In the genomic region with DNA sequence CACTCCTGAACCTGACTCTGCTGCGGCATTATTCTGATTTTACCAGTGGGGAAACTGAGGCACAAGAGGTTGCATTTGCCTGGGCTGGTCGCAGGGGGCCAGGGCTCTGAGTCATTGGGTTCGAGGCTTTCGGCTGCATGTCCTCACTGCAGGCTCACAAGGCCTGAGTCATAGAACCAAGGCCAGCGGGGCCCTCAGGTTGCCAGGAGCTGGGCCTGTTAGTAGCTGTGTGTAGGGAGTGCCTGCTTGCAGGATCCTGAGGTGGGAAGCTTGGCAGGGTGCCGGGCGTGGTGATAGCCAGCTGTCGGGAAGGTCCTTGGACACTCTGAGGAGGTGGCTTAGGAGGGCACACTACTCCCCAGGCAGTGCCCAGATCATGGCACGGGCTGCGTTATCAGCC, we compare ENCODE assay signal across 20 cellular contexts. TPM values are rescaled to one million over a fixed set of nuclear protein-coding genes. Genes with fewer than 3 reads are reported as not detected.
DNase-seq lines count a peak whose midpoint lies in the region; ATAC-seq, FAIRE-seq and TF ChIP-seq lines count a peak whose summit lies in the region.
"Had no signal": no experiment of that assay in that cellular context is flagged by ENCODE, and none has a peak within 500 bp of the region (broad histone marks: within the 10 kb centered on the region; RNA-seq: fewer than 3 reads in every experiment).

No MANE protein-coding gene starts in this region.

- no peak overlapping the region for H3K4me3 ChIP-seq in RWPE2 (ENCODE audit: severe bottlenecking)
- no peak overlapping the region for H3K4me3 ChIP-seq in bronchial epithelial cell (ENCODE audit: low read depth, low read length)
- H3K4me3 ChIP-seq in trophoblast cell (ENCODE audit: low read depth, low read length): no peak overlapping the region
- H3K4me3 ChIP-seq: GM23338, SJSA1 had no signal

- no peaks in the 10 kb centered on the region for H3K36me3 Mint-ChIP-seq in natural killer cell treated with Interleukin-12 subunit alpha and Interleukin-12 subunit beta and Interleukin-15 and Interleukin-18, amount 100 ng/mL, for 72 hours

- H4K12ac ChIP-seq in trophoblast cell (ENCODE audit: low read depth, low read length): no peak overlapping the region

- H3K23ac ChIP-seq in trophoblast cell (ENCODE audit: low read length): no peak overlapping the region

- H2BK12ac ChIP-seq in trophoblast cell (ENCODE audit: low read length): no peak overlapping the region

- H3K79me2 ChIP-seq in trophoblast cell (ENCODE audit: control insufficient read depth, insufficient read depth, low read length, poor library complexity): no peaks in the 10 kb centered on the region

- no peak overlapping the region for H3K4me3 Mint-ChIP-seq in natural killer cell treated with Interleukin-12 subunit alpha and Interleukin-12 subunit beta and Interleukin-15 and Interleukin-18, amount 100 ng/mL, for 72 hours
- H3K4me3 Mint-ChIP-seq: CD14-positive monocyte, GM23338 had no signal

- ATAC-seq in left cardiac atrium (peak; percentile 62 to 85), Right ventricle myocardium superior (ENCODE audit: poor library complexity) (no peak), RWPE2 (ENCODE audit: low read depth) (peak; percentile 41; the same call in 1 of the 3 replicates)
- ATAC-seq in natural killer cell treated with Interleukin-12 subunit alpha and Interleukin-12 subunit beta and Interleukin-15 and Interleukin-18, amount 100 ng/mL, for 72 hours: no peak
- ATAC-seq: GM23338 had no signal

- no peak overlapping the region for H2BK5ac ChIP-seq in trophoblast cell (ENCODE audit: low read depth, low read length, poor library complexity)

- H3K18ac ChIP-seq in trophoblast cell (ENCODE audit: low read length): peak overlapping the region; percentile 32

- no peak overlapping the region for H4K8ac ChIP-seq in trophoblast cell (ENCODE audit: low read depth, low read length)

- no peak overlapping the region for H3K9ac ChIP-seq in trophoblast cell (ENCODE audit: low read length)

- FAIRE-seq in bronchial epithelial cell (lab: Jason Lieb, UNC): no peak

- H3K27ac ChIP-seq in RWPE2 (ENCODE audit: poor library complexity, severe bottlenecking): no peak overlapping the region
- no peak overlapping the region for H3K27ac ChIP-seq in trophoblast cell (ENCODE audit: low read depth, low read length)
- H3K27ac ChIP-seq: SJSA1 had no signal

- no peak overlapping the region for H2AFZ ChIP-seq in trophoblast cell (ENCODE audit: insufficient read depth, low read length, poor library complexity)
- H2AFZ ChIP-seq: GM23338 had no signal

- no peak overlapping the region for H3K4me2 ChIP-seq in trophoblast cell (ENCODE audit: low read length)
- H3K4me2 ChIP-seq: GM23338 had no signal

- H3K4me1 ChIP-seq in RWPE2 (ENCODE audit: insufficient read depth, poor library complexity, severe bottlenecking) (no peaks in the 10 kb centered on the region), trophoblast cell (ENCODE audit: control insufficient read depth in 1 of 2, insufficient read depth in 2 of 2, low read length in 2 of 2) (no peaks in the 10 kb centered on the region)
- H3K4me1 ChIP-seq: SJSA1 had no signal

- no peak overlapping the region for H2BK120ac ChIP-seq in trophoblast cell (ENCODE audit: insufficient read depth, low read length, poor library complexity)

- no peak overlapping the region for H4K91ac ChIP-seq in trophoblast cell (ENCODE audit: low read depth, low read length)

- no peaks in the 10 kb centered on the region for H3K27me3 Mint-ChIP-seq in natural killer cell treated with Interleukin-12 subunit alpha and Interleukin-12 subunit beta and Interleukin-15 and Interleukin-18, amount 100 ng/mL, for 72 hours

- peaks cover 0 to 5% of the 10 kb centered on the region in 2 donors for H3K4me1 Mint-ChIP-seq in natural killer cell treated with Interleukin-12 subunit alpha and Interleukin-12 subunit beta and Interleukin-15 and Interleukin-18, amount 100 ng/mL, for 72 hours (ENCODE audit: low read depth in 2 of 2)
- H3K4me1 Mint-ChIP-seq: GM23338 had no signal

- no peaks in the 10 kb centered on the region for H3K9me3 ChIP-seq in RWPE2 (ENCODE audit: severe bottlenecking)
- H3K9me3 ChIP-seq in trophoblast cell (ENCODE audit: insufficient read depth, low read depth, low read length): peaks cover 7% of the 10 kb centered on the region
- H3K9me3 ChIP-seq: SJSA1 had no signal

- H3K27ac Mint-ChIP-seq in natural killer cell treated with Interleukin-12 subunit alpha and Interleukin-12 subunit beta and Interleukin-15 and Interleukin-18, amount 100 ng/mL, for 72 hours: no peak overlapping the region
- H3K27ac Mint-ChIP-seq: GM23338 had no signal

- H3K36me3 ChIP-seq in RWPE2 (ENCODE audit: low read depth) (peaks cover 81% of the 10 kb centered on the region), bronchial epithelial cell (ENCODE audit: control insufficient read depth, insufficient read depth, low read length) (peaks cover 61% of the 10 kb centered on the region), trophoblast cell (ENCODE audit: control insufficient read depth in 1 of 2, insufficient read depth in 2 of 2, low read length in 2 of 2) (peaks cover 83 to 94% of the 10 kb centered on the region in 2 experiments)

- no CpG with 5 or more reads among the region's 10 CpGs for WGBS in trophoblast cell (ENCODE audit: extremely low coverage, insufficient coverage, insufficient read length)

- H3K79me1 ChIP-seq in trophoblast cell (ENCODE audit: low read length): no peaks in the 10 kb centered on the region

- no peak overlapping the region for H2AK5ac ChIP-seq in trophoblast cell (ENCODE audit: low read length)

- intact Hi-C loops in left cardiac atrium (cut with DNase I) (no loop called here), Right ventricle myocardium superior (cut with DNase I) (no loop called here)

- H3K4ac ChIP-seq in trophoblast cell (ENCODE audit: low read depth, low read length): no peak overlapping the region

- H3K14ac ChIP-seq in trophoblast cell (ENCODE audit: low read length): no peak overlapping the region

- no peaks in the 10 kb centered on the region for H3K9me3 Mint-ChIP-seq in natural killer cell treated with Interleukin-12 subunit alpha and Interleukin-12 subunit beta and Interleukin-15 and Interleukin-18, amount 100 ng/mL, for 72 hours
- H3K9me3 Mint-ChIP-seq: GM23338 had no signal

- DNase-seq in left cardiac atrium (peak; percentile 68), Right ventricle myocardium superior (no peak), RWPE2 (ENCODE audit: low spot score) (no peak), bronchial epithelial cell (ENCODE audit: low read depth) (peak; percentile 38), trophoblast cell (no peak), GM20000 (ENCODE audit: low spot score) (no peak), anterior cingulate cortex (lab: John Stamatoyannopoulos, UW) (no peak)
- no peak for DNase-seq in natural killer cell treated with Interleukin-12 subunit alpha and Interleukin-12 subunit beta and Interleukin-15 and Interleukin-18, amount 100 ng/mL, for 72 hours (ENCODE audit: low spot score)
- DNase-seq: 8988T, DMS79 treated with DMSO at 0.1 percent for 48 hours, KBM-7, NCI-H1417 treated with DMSO at 0.1 percent for 48 hours, NCI-H1930, NCI-H345, NCI-H524 treated with DMSO at 0.1 percent for 48 hours had no signal

- TF ChIP-seq CTCF in RWPE2 (IDR thresholded peaks at IDR 0.05; ENCODE audit: poor library complexity, severe bottlenecking): no peak
- TF ChIP-seq CTCF in bronchial epithelial cell (IDR thresholded peaks at IDR 0.05; ENCODE audit: insufficient read depth, low read length, severe bottlenecking): no peak
- TF ChIP-seq CTCF in GM20000 (IDR thresholded peaks at IDR 0.05; ENCODE audit: extremely low read depth, missing control alignments): no peak

- no peaks in the 10 kb centered on the region for H3K27me3 ChIP-seq in RWPE2 (ENCODE audit: insufficient read depth, poor library complexity, severe bottlenecking)
- no peaks in the 10 kb centered on the region for H3K27me3 ChIP-seq in bronchial epithelial cell (ENCODE audit: control insufficient read depth, insufficient read depth, low read length)
- H3K27me3 ChIP-seq in trophoblast cell (ENCODE audit: insufficient read depth, low read length): no peaks in the 10 kb centered on the region
- H3K27me3 ChIP-seq: SJSA1 had no signal

RNA-seq across cellular contexts. Expression of a gene that starts 21.6 kb away (rescaled TPM):
- total RNA-seq in left cardiac atrium (1 to 10 TPM; 2.3 TPM), Right ventricle myocardium superior (0.16 TPM), bronchial epithelial cell (under 0.01 TPM in 1 of 2 replicates, not detected in the other)
- polyA plus RNA-seq in trophoblast cell (2013): 0.01 TPM in 1 of 2 replicates, not detected in the other
- 1 to 10 TPM; 1.5 to 2.0 TPM for total RNA-seq in natural killer cell treated with Interleukin-12 subunit alpha and Interleukin-12 subunit beta and Interleukin-15 and Interleukin-18, amount 100 ng/mL, for 72 hours
- total RNA-seq: G401, GM23338 had no signal
- polyA plus RNA-seq: AG04450, CD14-positive monocyte, GM23338 had no signal

RNA-seq across cellular contexts. Expression of a gene that starts 38.0 kb away (rescaled TPM):
- total RNA-seq in left cardiac atrium (10 to 100 TPM; 23.7 to 33.0 TPM), Right ventricle myocardium superior (21.9 TPM), bronchial epithelial cell (18.4 and 28.8 TPM in 2 replicates)
- polyA plus RNA-seq in trophoblast cell (2013): 123 and 128 TPM in 2 replicates
- total RNA-seq in natural killer cell treated with Interleukin-12 subunit alpha and Interleukin-12 subunit beta and Interleukin-15 and Interleukin-18, amount 100 ng/mL, for 72 hours: 10 to 100 TPM; 33.0 to 53.2 TPM

Comparison
In these comparisons a context has a peak if more than half of its experiments do, and no peak if none do; other contexts are left out.
1. ATAC-seq: peak in left cardiac atrium (2 of 2) and RWPE2 (single experiment); none in Right ventricle myocardium superior (single experiment) and natural killer cell treated with Interleukin-12 subunit alpha and Interleukin-12 subunit beta and Interleukin-15 and Interleukin-18, amount 100 ng/mL, for 72 hours (0 of 2).
2. DNase-seq: peak in left cardiac atrium (single experiment) and bronchial epithelial cell (single experiment); none in Right ventricle myocardium superior (single experiment), RWPE2 (single experiment), trophoblast cell (0 of 2), GM20000 (single experiment), anterior cingulate cortex (0 of 58) and natural killer cell treated with Interleukin-12 subunit alpha and Interleukin-12 subunit beta and Interleukin-15 and Interleukin-18, amount 100 ng/mL, for 72 hours (single experiment).